ENCODE assay signal across 17 cellular contexts in the genomic region with DNA sequence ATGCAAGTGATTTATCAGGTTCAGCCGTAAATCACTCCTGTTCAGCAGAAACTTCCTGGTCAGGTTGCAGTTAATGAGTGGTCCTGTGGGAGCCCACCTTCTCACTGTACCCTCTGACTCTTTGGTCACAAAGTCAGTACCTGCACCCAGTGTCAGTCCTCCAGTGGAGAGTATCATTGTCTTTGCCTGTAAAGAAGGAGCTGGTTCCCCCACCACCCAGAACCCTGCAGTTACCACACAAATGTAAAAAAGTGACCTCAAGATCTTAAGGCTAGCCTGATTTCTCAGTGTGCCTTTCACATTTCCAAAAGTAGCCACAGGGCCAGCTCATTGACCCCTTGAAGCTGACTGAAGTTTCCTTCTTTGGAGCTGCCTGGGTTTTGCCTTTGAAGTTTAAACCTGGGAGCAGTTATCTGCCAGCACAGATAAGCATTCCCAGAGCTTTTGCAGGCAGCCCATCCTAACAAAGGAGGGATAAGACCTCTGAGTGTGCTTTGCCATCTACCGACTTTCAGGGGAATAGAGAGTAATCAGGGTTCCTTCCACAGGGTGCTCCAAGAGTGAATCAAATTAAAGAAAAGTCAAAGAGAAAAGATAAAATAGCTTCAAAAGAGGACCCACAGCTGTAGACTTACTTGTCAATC.
DNase-seq lines count a peak whose midpoint lies in the region; TF ChIP-seq lines count a peak whose summit lies in the region.
"Had no signal": no experiment of that assay in that cellular context is flagged by ENCODE, and none has a peak within 500 bp of the region (broad histone marks: within the 10 kb centered on the region; RNA-seq: fewer than 3 reads in every experiment).

No MANE protein-coding gene starts in this region.

- no peaks in the 10 kb centered on the region for H3K36me3 Mint-ChIP-seq in MCF 10A (ENCODE audit: insufficient read depth, unreplicated experiment)

- no peaks in the 10 kb centered on the region for H3K9me3 ChIP-seq in BE2C
- no peaks in the 10 kb centered on the region for H3K9me3 ChIP-seq in HUES6 (ENCODE audit: control insufficient read depth, insufficient read depth, low read depth, low read length)
- H3K9me3 ChIP-seq: BLaER1, HAP-1 had no signal

- H3K27me3 ChIP-seq in BE2C (no peaks in the 10 kb centered on the region), HUES6 (ENCODE audit: control insufficient read depth, insufficient read depth, low read length) (no peaks in the 10 kb centered on the region)
- H3K27me3 ChIP-seq: BLaER1 had no signal

- H3K9ac ChIP-seq in HUES6 (ENCODE audit: low read length): peak overlapping the region; percentile 19
- H3K9ac ChIP-seq: BLaER1 had no signal

- CTCF ChIA-PET in MCF 10A (lab: Yijun Ruan, JAX): interaction anchor here (1.3 kb wide), 1 partner anchor 49 kb away, joined by 3 read pairs; no protein-coding TSS in a partner anchor

- peaks cover 60% of the 10 kb centered on the region for H3K27me3 Mint-ChIP-seq in MCF 10A (ENCODE audit: insufficient read depth, unreplicated experiment)

- no peak overlapping the region for H3K27ac Mint-ChIP-seq in MCF 10A (ENCODE audit: low read depth, unreplicated experiment)

- H3K27ac ChIP-seq in HUES6 (ENCODE audit: low read depth, low read length): no peak overlapping the region
- H3K27ac ChIP-seq: BLaER1 had no signal

- H3K4me3 ChIP-seq in BE2C (ENCODE audit: low read depth, low read length) (no peak overlapping the region), HUES6 (ENCODE audit: low read depth, low read length) (no peak overlapping the region)
- H3K4me3 ChIP-seq: BLaER1, HAP-1, K562 had no signal

- POLR2A ChIA-PET in MCF 10A (lab: Yijun Ruan, JAX): no interaction called here

- BruUV-seq in MCF 10A (replicated peaks; lab: Mats Ljungman, UMichigan): no TSS peak

- intact Hi-C loops in MCF 10A (cut with micrococcal nuclease): no loop called here

- H3K4me1 Mint-ChIP-seq in MCF 10A (ENCODE audit: insufficient read depth, unreplicated experiment): no peaks in the 10 kb centered on the region

- no peaks in the 10 kb centered on the region for H3K4me1 ChIP-seq in BE2C
- peaks cover 6% of the 10 kb centered on the region for H3K4me1 ChIP-seq in HUES6 (ENCODE audit: control insufficient read depth, insufficient read depth, low read length)
- H3K4me1 ChIP-seq: BLaER1, HAP-1 had no signal

- DNase-seq in BE2C (peak; percentile 7), ecto neural progenitor cell (ENCODE audit: low spot score) (peak; percentile 54), left kidney (ENCODE audit: low read depth, low spot score) (peak; percentile 5), kidney glomerular epithelial cell (lab: John Stamatoyannopoulos, UW) (no peak), DMS153 (lab: John Stamatoyannopoulos, UW) (no peak), HPDE6-E6E7 (ENCODE audit: extremely low spot score) (no peak), MCF 10A (ENCODE audit: unreplicated experiment) (no peak)
- DNase-seq: DMS 273 treated with DMSO at 0.1 percent for 48 hours, MV-4-11, NCI-H1436, NCI-H2081, NCI-H510A treated with DMSO at 0.1 percent for 48 hours, SHP77 treated with DMSO at 0.1 percent for 48 hours had no signal

- H3K4me3 Mint-ChIP-seq in MCF 10A (ENCODE audit: unreplicated experiment): no peak overlapping the region

- H3K9me3 Mint-ChIP-seq in MCF 10A (ENCODE audit: unreplicated experiment): no peaks in the 10 kb centered on the region

- no peak for TF ChIP-seq CTCF in BE2C (IDR thresholded peaks at IDR 0.05; ENCODE audit: low read depth, low read length)
- TF ChIP-seq CTCF in MCF 10A (IDR thresholded peaks at IDR 0.05; ENCODE audit: unreplicated experiment): no peak

- H3K36me3 ChIP-seq in BE2C (no peaks in the 10 kb centered on the region), HUES6 (ENCODE audit: control insufficient read depth, insufficient read depth, low read length) (no peaks in the 10 kb centered on the region)
- H3K36me3 ChIP-seq: BLaER1, HAP-1 had no signal

Comparison
In these comparisons a context has a peak if more than half of its experiments do, and no peak if none do; other contexts are left out.
1. DNase-seq: peak in BE2C (single experiment), ecto neural progenitor cell (single experiment) and left kidney (single experiment); none in kidney glomerular epithelial cell (single experiment), DMS153 (single experiment), HPDE6-E6E7 (single experiment) and MCF 10A (single experiment).